8 cellular contexts compared by ENCODE assay signal in the genomic region with DNA sequence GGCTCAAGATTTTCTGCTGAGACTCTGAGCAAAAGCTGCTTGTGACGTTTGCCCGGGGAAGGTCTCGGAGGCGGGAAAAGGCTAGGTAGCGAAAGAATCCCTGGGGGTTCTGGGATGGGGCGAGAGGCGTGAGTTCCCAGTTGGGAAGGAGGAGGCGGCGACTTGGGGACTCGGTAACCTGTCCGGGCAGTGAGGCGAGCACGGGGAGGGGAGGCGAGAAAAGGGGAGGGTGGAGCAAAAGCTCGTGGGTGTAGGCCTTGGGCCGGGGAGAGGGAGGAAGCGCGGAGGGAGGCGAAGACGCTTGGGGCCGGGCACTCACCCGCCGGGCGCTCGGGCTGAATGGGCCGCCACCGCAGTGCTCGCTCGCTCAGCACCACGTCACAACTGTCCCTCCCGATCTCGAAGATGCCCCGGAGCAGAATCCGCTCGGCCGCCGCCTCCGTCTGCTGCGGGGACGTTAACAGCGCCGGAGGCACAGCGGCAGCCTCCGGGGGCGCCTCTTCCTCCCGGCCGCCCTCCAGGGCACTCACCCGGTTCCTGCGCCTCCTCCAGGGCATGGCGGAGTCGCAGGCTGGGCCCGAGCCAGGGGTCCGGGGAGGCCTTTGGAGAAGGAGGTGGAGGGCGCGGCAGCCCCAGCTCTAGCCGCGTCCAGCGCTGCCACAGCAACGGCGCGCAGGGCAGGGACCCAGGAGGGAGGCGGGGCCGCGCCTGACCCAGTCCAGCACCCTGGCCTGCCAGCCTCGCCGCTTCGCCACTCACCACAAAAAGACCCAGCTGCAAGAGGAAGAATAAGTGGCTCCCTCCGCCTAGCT. TPM values are rescaled to one million over a fixed set of nuclear protein-coding genes. Genes with fewer than 3 reads are reported as not detected.
DNase-seq lines count a peak whose midpoint lies in the region; ATAC-seq and TF ChIP-seq lines count a peak whose summit lies in the region.

Gene CERKL, minus strand, starts transcription at position 656 of the 812 bp plus-strand sequence. Its CDS starts 99 bp downstream, at position 557.

- in situ Hi-C loops in GM23248 (cut with MboI) = no loop called here

- H3F3A ChIP-seq in GM23248 (ENCODE audit: insufficient read depth) = no peaks in the 10 kb centered on the region

- ATAC-seq in activated CD8-positive, alpha-beta T cell treated with anti-CD3 and anti-CD28 coated beads, Interleukin-2, amount 10 ng/mL, durations not matched to agents 7 days and 5 days = peak; percentile 88
- ATAC-seq in gastroesophageal sphincter (peak; percentile 71), omental fat pad (ENCODE audit: low FRiP score) (peak; percentile 54)

- H3K36me3 Mint-ChIP-seq in IgD-negative memory B cell = peaks cover 8% of the 10 kb centered on the region
- no peaks in the 10 kb centered on the region for H3K36me3 Mint-ChIP-seq in activated CD8-positive, alpha-beta T cell treated with anti-CD3 and anti-CD28 coated beads, Interleukin-2, amount 10 ng/mL, durations not matched to agents 7 days and 5 days (ENCODE audit: low read depth)

- no peak for TF ChIP-seq POLR2A in gastroesophageal sphincter (IDR thresholded peaks at IDR 0.05)

- H3K79me2 ChIP-seq in GM23248 (ENCODE audit: insufficient read depth) = no peaks in the 10 kb centered on the region

- no peaks in the 10 kb centered on the region for H3K9me2 ChIP-seq in GM23248 (ENCODE audit: insufficient read depth)

- no peaks in the 10 kb centered on the region for H3K4me1 ChIP-seq in GM23248 (ENCODE audit: insufficient read depth)
- H3K4me1 ChIP-seq in gastroesophageal sphincter = peaks cover 0 to 17% (median 7%) of the 10 kb centered on the region in 3 donors

- H3K9me3 ChIP-seq in GM23248 (ENCODE audit: low read depth) (no peaks in the 10 kb centered on the region), gastroesophageal sphincter (no peaks in the 10 kb centered on the region)

- H4K20me1 ChIP-seq in GM23248 (ENCODE audit: insufficient read depth) = no peaks in the 10 kb centered on the region

- H3K9me3 Mint-ChIP-seq in IgD-negative memory B cell = peaks cover 0 to 6% (median 0%) of the 10 kb centered on the region in 3 donors
- H3K9me3 Mint-ChIP-seq in activated CD8-positive, alpha-beta T cell treated with anti-CD3 and anti-CD28 coated beads, Interleukin-2, amount 10 ng/mL, durations not matched to agents 7 days and 5 days (ENCODE audit: insufficient read depth) = no peaks in the 10 kb centered on the region

- no peaks in the 10 kb centered on the region for H3K36me3 ChIP-seq in GM23248 (ENCODE audit: low read depth)
- H3K36me3 ChIP-seq in gastroesophageal sphincter = no peaks in the 10 kb centered on the region

- no peak within 1 kb of the TSS for H3K9ac ChIP-seq in GM23248

- peak within 1 kb of the TSS; percentile 72 to 93 (median 89) for H3K4me3 Mint-ChIP-seq in IgD-negative memory B cell
- peak within 1 kb of the TSS; percentile 70 for H3K4me3 Mint-ChIP-seq in activated CD8-positive, alpha-beta T cell treated with anti-CD3 and anti-CD28 coated beads, Interleukin-2, amount 10 ng/mL, durations not matched to agents 7 days and 5 days

- peak; percentile 36 for DNase-seq in activated CD4-positive, alpha-beta T cell treated with anti-CD3 and anti-CD28 coated beads for 48 hours
- no peak for DNase-seq in activated CD4-positive, alpha-beta T cell treated with anti-CD3 and anti-CD28 coated beads for 1 hour
- DNase-seq in GM23248 (peak; percentile 36), omental fat pad (ENCODE audit: low spot score) (no peak), amniotic stem cell (lab: John Stamatoyannopoulos, UW) (no peak)
- DNase-seq in activated CD8-positive, alpha-beta T cell treated with anti-CD3 and anti-CD28 coated beads, Interleukin-2, amount 10 ng/mL, durations not matched to agents 7 days and 5 days = peak; percentile 37

- H3K4me2 ChIP-seq in GM23248 (ENCODE audit: unreplicated experiment) = peak within 1 kb of the TSS; percentile 68

- CTCF ChIA-PET in activated CD8-positive, alpha-beta T cell treated with anti-CD3 and anti-CD28 coated beads, Interleukin-2, amount 10 ng/mL, durations not matched to agents 7 days and 5 days (lab: Charles Lee) = interaction anchor here (0.6 to 1.0 kb wide), 5 partner anchors 34 to 85 kb away, joined by 3 read pairs; no protein-coding TSS in a partner anchor

- POLR2A ChIA-PET in activated CD8-positive, alpha-beta T cell treated with anti-CD3 and anti-CD28 coated beads, Interleukin-2, amount 10 ng/mL, durations not matched to agents 7 days and 5 days (lab: Charles Lee) = interaction anchor here (0.6 kb wide), 1 partner anchor 61 kb away, joined by 4 read pairs; no protein-coding TSS in a partner anchor

- peaks cover 42% of the 10 kb centered on the region; the same call in 1 of the 2 replicates for H3K27me3 ChIP-seq in GM23248 (replicated peaks; ENCODE audit: insufficient read depth)
- peaks cover 21% of the 10 kb centered on the region for H3K27me3 ChIP-seq in gastroesophageal sphincter

- no peak within 1 kb of the TSS for H3K27ac Mint-ChIP-seq in IgD-negative memory B cell
- H3K27ac Mint-ChIP-seq in activated CD8-positive, alpha-beta T cell treated with anti-CD3 and anti-CD28 coated beads, Interleukin-2, amount 10 ng/mL, durations not matched to agents 7 days and 5 days = no peak within 1 kb of the TSS

- H3K4me1 Mint-ChIP-seq in IgD-negative memory B cell = peaks cover 7 to 14% (median 11%) of the 10 kb centered on the region in 3 donors
- peaks cover 9% of the 10 kb centered on the region for H3K4me1 Mint-ChIP-seq in activated CD8-positive, alpha-beta T cell treated with anti-CD3 and anti-CD28 coated beads, Interleukin-2, amount 10 ng/mL, durations not matched to agents 7 days and 5 days (ENCODE audit: low read depth)

- peaks cover 29% of the 10 kb centered on the region for H3K27me3 Mint-ChIP-seq in IgD-negative memory B cell
- peaks cover 51% of the 10 kb centered on the region for H3K27me3 Mint-ChIP-seq in activated CD8-positive, alpha-beta T cell treated with anti-CD3 and anti-CD28 coated beads, Interleukin-2, amount 10 ng/mL, durations not matched to agents 7 days and 5 days (ENCODE audit: low read depth)

- WGBS in GM23248 (ENCODE audit: low coverage in 1 of 2, low lambda C conversion rate in 2 of 2, missing lambda C conversion rate in 2 of 2), 2 experiments = 10% methylated on average over 55 to 68 of the region's 68 CpGs
- 2 to 7% methylated on average over 11 to 25 of the region's 68 CpGs for WGBS in gastroesophageal sphincter (ENCODE audit: low coverage in 1 of 2), 2 donors

- H3K4me3 ChIP-seq in GM23248 = peak within 1 kb of the TSS; percentile 69
- H3K4me3 ChIP-seq in gastroesophageal sphincter = peak within 1 kb of the TSS; percentile 43 to 60

- TF ChIP-seq EP300 in gastroesophageal sphincter (IDR thresholded peaks at IDR 0.05) = no peak

- peak within 1 kb of the TSS; percentile 83 for H2AFZ ChIP-seq in GM23248

- TF ChIP-seq CTCF in gastroesophageal sphincter (IDR thresholded peaks at IDR 0.05) (no peak), omental fat pad (IDR thresholded peaks at IDR 0.05) (no peak)

- H3K27ac ChIP-seq in GM23248 (no peak within 1 kb of the TSS), gastroesophageal sphincter (no peak within 1 kb of the TSS)

RNA-seq across cellular contexts. Expression of gene CERKL, which starts in this region (rescaled TPM):
- total RNA-seq in GM23248 (2014; rRNA removed; shearing (Covaris generic)) = not detected in 2 replicates
- polyA plus RNA-seq in GM23248 (2016; fragmentation: Nextera tagmentation; extraction: Ambion mirVana) (4.6 and 5.2 TPM in 2 replicates), IgD-negative memory B cell (13.0 TPM)
- not detected for total RNA-seq in activated CD8-positive, alpha-beta T cell treated with anti-CD3 and anti-CD28 coated beads, Interleukin-2, amount 10 ng/mL, durations not matched to agents 7 days and 5 days
- total RNA-seq in gastroesophageal sphincter (under 1 TPM in 1 of 4 donors, not detected in 3; 0.78 TPM), omental fat pad (not detected)

Comparison
In these comparisons a context has a peak if more than half of its experiments do, and no peak if none do; other contexts are left out.
1. DNase-seq: peak in activated CD4-positive, alpha-beta T cell treated with anti-CD3 and anti-CD28 coated beads for 48 hours (single experiment) and GM23248 (single experiment); none in activated CD4-positive, alpha-beta T cell treated with anti-CD3 and anti-CD28 coated beads for 1 hour (single experiment), omental fat pad (single experiment) and amniotic stem cell (single experiment).
2. Peak in DNase-seq and ATAC-seq in activated CD8-positive, alpha-beta T cell treated with anti-CD3 and anti-CD28 coated beads, Interleukin-2, amount 10 ng/mL, durations not matched to agents 7 days and 5 days; RNA of the gene not detected or under 1 TPM.
3. Peak in ATAC-seq and H3K4me3 ChIP-seq in gastroesophageal sphincter; RNA of the gene not detected or under 1 TPM.
4. Peak in ATAC-seq in omental fat pad; RNA of the gene not detected or under 1 TPM.
5. Peak in every context shown above with its lines, with median percentiles within 50 percentile points of each other: ATAC-seq.